ENCODE assay signal across 12 cellular contexts in the genomic region with DNA sequence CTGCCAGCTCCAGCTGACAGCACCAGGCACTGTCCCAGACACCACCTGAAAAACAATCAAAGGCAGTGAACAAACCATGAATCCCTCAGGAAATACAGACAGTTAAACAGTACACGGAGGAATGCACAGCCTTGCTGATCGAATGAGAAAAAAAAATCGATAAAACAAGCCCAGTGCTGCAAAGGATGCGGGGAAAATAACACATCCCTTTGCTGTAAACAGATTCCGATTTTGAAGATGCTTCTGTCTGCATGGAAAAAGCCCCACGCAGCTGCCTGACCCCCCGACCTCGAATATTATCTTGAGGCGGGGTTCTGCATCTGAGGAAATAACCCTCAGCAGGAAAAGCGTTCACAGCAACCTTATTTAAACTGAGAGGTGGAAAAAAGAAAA. TPM values are rescaled to one million over a fixed set of nuclear protein-coding genes. Genes with fewer than 3 reads are reported as not detected.
DNase-seq lines count a peak whose midpoint lies in the region; ATAC-seq, FAIRE-seq and TF ChIP-seq lines count a peak whose summit lies in the region.
"Had no signal": no experiment of that assay in that cellular context is flagged by ENCODE, and none has a peak within 500 bp of the region (broad histone marks: within the 10 kb centered on the region; RNA-seq: fewer than 3 reads in every experiment).

No MANE protein-coding gene starts in this region.

- no peaks in the 10 kb centered on the region for H3K36me3 Mint-ChIP-seq in astrocyte (ENCODE audit: low read depth, unreplicated experiment)
- H3K36me3 Mint-ChIP-seq in naive thymus-derived CD8-positive, alpha-beta T cell, result no peaks in the 10 kb centered on the region

- intact Hi-C loops in colonic mucosa (cut with DNase I), result no loop called here

- H3K9me3 ChIP-seq in BLaER1 treated with 17β-estradiol and CSF1 and Interleukin-3, amounts not matched to agents 10 nM and 100 nM (replicated peaks in 1 of 11), result peaks cover 6 to 12% (median 10%) of the 10 kb centered on the region in 11 experiments; a peak in 19 of 22 replicates
- H3K9me3 ChIP-seq in astrocyte (ENCODE audit: insufficient read depth, low read depth, low read length) (no peaks in the 10 kb centered on the region), colonic mucosa (no peaks in the 10 kb centered on the region)
- H3K9me3 ChIP-seq: mucosa of descending colon, thyroid gland had no signal

- no peaks in the 10 kb centered on the region for H4K20me1 ChIP-seq in BLaER1 treated with 17β-estradiol and CSF1 and Interleukin-3, amounts not matched to agents 10 nM and 100 nM
- H4K20me1 ChIP-seq in astrocyte (ENCODE audit: insufficient read depth, low read length), result no peaks in the 10 kb centered on the region

- H2AFZ ChIP-seq in astrocyte (ENCODE audit: low read depth, low read length), result no peak overlapping the region

- H3K27me3 ChIP-seq in BLaER1 treated with 17β-estradiol and CSF1 and Interleukin-3, amounts not matched to agents 10 nM and 100 nM, result no peaks in the 10 kb centered on the region
- H3K27me3 ChIP-seq in astrocyte (ENCODE audit: insufficient read depth, low read length) (peaks cover 9% of the 10 kb centered on the region), colonic mucosa (no peaks in the 10 kb centered on the region)
- H3K27me3 ChIP-seq: thyroid gland had no signal

- peaks cover 8% of the 10 kb centered on the region for H3K9me3 Mint-ChIP-seq in astrocyte (ENCODE audit: unreplicated experiment)
- no peaks in the 10 kb centered on the region for H3K9me3 Mint-ChIP-seq in naive thymus-derived CD8-positive, alpha-beta T cell

- H3K4me1 ChIP-seq in BLaER1 treated with 17β-estradiol and CSF1 and Interleukin-3, amounts not matched to agents 10 nM and 100 nM, result peaks cover 77 to 97% (median 96%) of the 10 kb centered on the region in 10 experiments
- H3K4me1 ChIP-seq in astrocyte (ENCODE audit: insufficient read depth, low read length) (peaks cover 3% of the 10 kb centered on the region), colonic mucosa (peaks cover 20% of the 10 kb centered on the region)

- no peak for FAIRE-seq in astrocyte (lab: Jason Lieb, UNC)
- FAIRE-seq: islet of Langerhans had no signal

- no peak overlapping the region for H3K27ac Mint-ChIP-seq in astrocyte (ENCODE audit: unreplicated experiment)
- peak overlapping the region in 8 of 10 donors; percentile 71 to 88 (median 82) for H3K27ac Mint-ChIP-seq in naive thymus-derived CD8-positive, alpha-beta T cell

- H3K4me2 ChIP-seq in BLaER1 treated with 17β-estradiol and CSF1 and Interleukin-3, amounts not matched to agents 10 nM and 100 nM, result peak overlapping the region; percentile 75 to 97 (median 90)
- peak overlapping the region; percentile 18 for H3K4me2 ChIP-seq in astrocyte (ENCODE audit: low read length)

- peak overlapping the region; percentile 11 to 91 (median 84); a peak in 20 of 22 replicates for H3K9ac ChIP-seq in BLaER1 treated with 17β-estradiol and CSF1 and Interleukin-3, amounts not matched to agents 10 nM and 100 nM
- H3K9ac ChIP-seq in astrocyte (ENCODE audit: low read length), result no peak overlapping the region
- no peak overlapping the region for H3K9ac ChIP-seq in colonic mucosa (ENCODE audit: low read depth in 2 of 2, low read length in 2 of 2)

- POLR2A ChIA-PET in naive thymus-derived CD8-positive, alpha-beta T cell (lab: Charles Lee), result interaction anchor here (0.7 to 15.8 kb wide), 8 partner anchors 10 to 50 kb away, joined by 3 to 229 read pairs (median 8); partner anchors contain the start of gene RBM38

- H3K36me3 ChIP-seq in BLaER1 treated with 17β-estradiol and CSF1 and Interleukin-3, amounts not matched to agents 10 nM and 100 nM, result 0 out of 22 replicates have a peak, but pooled peaks cover 0 to 5% (median 0%) of the 10 kb centered on the region in 11 experiments
- H3K36me3 ChIP-seq in astrocyte (ENCODE audit: insufficient read depth, low read length) (no peaks in the 10 kb centered on the region), colonic mucosa (no peaks in the 10 kb centered on the region)
- H3K36me3 ChIP-seq: thyroid gland had no signal

- no peak overlapping the region for H3K4me3 Mint-ChIP-seq in astrocyte (ENCODE audit: unreplicated experiment)
- peak overlapping the region in 9 of 10 donors; percentile 44 to 82 (median 64) for H3K4me3 Mint-ChIP-seq in naive thymus-derived CD8-positive, alpha-beta T cell

- H3K79me2 ChIP-seq in astrocyte (ENCODE audit: insufficient read depth, low read length), result no peaks in the 10 kb centered on the region

- TF ChIP-seq CTCF in astrocyte (IDR thresholded peaks at IDR 0.05; ENCODE audit: insufficient read depth, low read depth, low read length) (no peak), colonic mucosa (IDR thresholded peaks at IDR 0.05) (no peak)

- peak overlapping the region in 10 of 11 experiments; percentile 82 to 100 (median 98); a peak in 19 of 22 replicates for H3K27ac ChIP-seq in BLaER1 treated with 17β-estradiol and CSF1 and Interleukin-3, amounts not matched to agents 10 nM and 100 nM
- no peak overlapping the region for H3K27ac ChIP-seq in astrocyte (ENCODE audit: low read depth, low read length)
- H3K27ac ChIP-seq in colonic mucosa, result no peak overlapping the region
- H3K27ac ChIP-seq: thyroid gland had no signal

- peak in 1 of 2 donors; percentile 16 for ATAC-seq in naive thymus-derived CD8-positive, alpha-beta T cell

- in situ Hi-C loops in G401 (cut with HindIII; ENCODE audit: low sequenced_read_pairs), result no loop called here

- peaks cover 10% of the 10 kb centered on the region for H3K27me3 Mint-ChIP-seq in astrocyte (ENCODE audit: low read depth, unreplicated experiment)
- H3K27me3 Mint-ChIP-seq in naive thymus-derived CD8-positive, alpha-beta T cell, result no peaks in the 10 kb centered on the region

- peak; percentile 27 for DNase-seq in DMS79 (lab: John Stamatoyannopoulos, UW)
- no peak for DNase-seq in astrocyte (ENCODE audit: low read depth)
- peak in 2 of 10 donors; percentile 16 to 18 for DNase-seq in naive thymus-derived CD8-positive, alpha-beta T cell
- no peak for DNase-seq in NCI-H446 (lab: John Stamatoyannopoulos, UW)
- DNase-seq in G401 (ENCODE audit: low spot score), result no peak
- DNase-seq in NCI-H2107 (lab: John Stamatoyannopoulos, UW), result no peak
- DNase-seq in colonic mucosa, result no peak
- DNase-seq: stimulated activated CD4-positive, alpha-beta T cell treated with anti-CD3 and anti-CD28 coated beads, Interleukin-1b, Interleukin-23, amount 100 ng/mL, for 48 hours had no signal

- H3K4me3 ChIP-seq in BLaER1 treated with 17β-estradiol and CSF1 and Interleukin-3, amounts not matched to agents 10 nM and 100 nM, result peak overlapping the region in 7 of 10 experiments; percentile 31 to 63 (median 45); a peak in 14 of 20 replicates
- no peak overlapping the region for H3K4me3 ChIP-seq in astrocyte (ENCODE audit: insufficient read depth, low read depth, low read length)
- H3K4me3 ChIP-seq in colonic mucosa, result no peak overlapping the region
- H3K4me3 ChIP-seq: mucosa of descending colon, thyroid gland had no signal

- H3K4me1 Mint-ChIP-seq in astrocyte (ENCODE audit: low read depth, unreplicated experiment), result peaks cover 5% of the 10 kb centered on the region
- H3K4me1 Mint-ChIP-seq in naive thymus-derived CD8-positive, alpha-beta T cell, result peaks cover 37 to 65% (median 56%) of the 10 kb centered on the region in 4 donors

RNA-seq across cellular contexts. Expression of gene RBM38, which starts 43.9 kb away (rescaled TPM):
- 33.8 and 43.5 TPM in 2 replicates for total RNA-seq in astrocyte
- total RNA-seq in naive thymus-derived CD8-positive, alpha-beta T cell, result 100 to 1,000 TPM; 117 to 121 TPM
- polyA plus RNA-seq in naive thymus-derived CD8-positive, alpha-beta T cell, result 100 to 1,000 TPM in 1 of 3 donors, 10 to 100 TPM in 2; 48.9 to 153 (median 69.0) TPM
- 74.9 and 101 TPM in 2 replicates for total RNA-seq in G401 (2014; rRNA removed; shearing (Covaris generic))
- 10 to 100 TPM; 41.3 to 43.1 TPM for total RNA-seq in colonic mucosa

Comparison
In these comparisons a context has a peak if more than half of its experiments do, and no peak if none do; other contexts are left out.
1. H3K27ac ChIP-seq: peak in BLaER1 treated with 17β-estradiol and CSF1 and Interleukin-3, amounts not matched to agents 10 nM and 100 nM (10 of 11); none in astrocyte (single experiment) and colonic mucosa (single experiment).
2. H3K4me3 ChIP-seq: peak in BLaER1 treated with 17β-estradiol and CSF1 and Interleukin-3, amounts not matched to agents 10 nM and 100 nM (7 of 10); none in astrocyte (single experiment) and colonic mucosa (single experiment).
3. H3K9ac ChIP-seq: peak in BLaER1 treated with 17β-estradiol and CSF1 and Interleukin-3, amounts not matched to agents 10 nM and 100 nM (11 of 11); none in astrocyte (single experiment) and colonic mucosa (0 of 2).